Comparison of ENCODE assay signal across 3 cellular contexts in genomic region chrX:155971658-155972057, GRCh38. TPM values are rescaled to one million over a fixed set of nuclear protein-coding genes. Genes with fewer than 3 reads are reported as not detected.
"Had no signal": no experiment of that assay in that cellular context is flagged by ENCODE, and none has a peak within 500 bp of the region (broad histone marks: within the 10 kb centered on the region; RNA-seq: fewer than 3 reads in every experiment).

No MANE protein-coding gene starts in this region.

RNA-seq across cellular contexts. Expression of gene IL9R, which starts 25.8 kb away (rescaled TPM):
- total RNA-seq: frontal cortex, left lobe of liver, sciatic nerve had no signal
